Comparison of ENCODE assay signal across 26 cellular contexts in the genomic region with DNA sequence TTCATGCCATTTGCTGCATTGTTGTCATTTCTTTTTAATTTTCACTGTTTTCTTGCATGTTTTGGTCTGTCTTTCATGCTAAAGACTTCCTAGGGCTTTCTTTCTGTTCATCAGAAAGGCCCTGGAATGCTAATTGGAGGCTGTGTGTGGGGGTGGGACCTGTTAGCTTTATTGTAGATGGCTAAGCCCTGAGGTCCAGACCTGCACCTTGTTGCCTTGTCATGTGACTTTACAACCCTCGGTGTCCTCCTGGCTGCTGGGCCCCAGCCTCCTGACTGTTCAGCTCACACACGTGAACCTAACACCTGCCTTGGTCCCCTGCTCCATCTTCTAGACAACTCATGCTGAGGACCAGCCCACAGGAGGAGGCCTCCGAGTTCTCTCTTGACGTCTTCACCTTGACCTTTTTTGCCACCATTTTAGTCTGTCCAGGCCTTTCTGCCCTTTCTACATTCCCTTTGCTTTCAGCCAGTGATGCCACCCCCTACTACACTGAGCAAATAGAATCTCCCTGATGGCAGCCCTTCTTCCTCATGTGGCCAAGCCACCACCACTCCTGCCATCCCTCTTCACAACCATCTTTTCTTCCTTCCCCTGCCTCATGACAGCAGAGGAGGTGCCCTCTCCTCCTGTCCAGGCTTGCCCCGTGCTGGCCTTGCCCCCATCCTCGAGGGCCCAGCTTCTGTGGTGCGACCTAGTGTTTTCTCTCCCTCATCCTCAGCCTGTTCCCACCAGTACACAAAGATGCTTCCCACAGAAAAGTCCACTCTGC. TPM values are rescaled to one million over a fixed set of nuclear protein-coding genes. Genes with fewer than 3 reads are reported as not detected.
A peak's percentile ranks its signal among the peaks of the same experiment; 100 is the strongest.
DNase-seq lines count a peak whose midpoint lies in the region; ATAC-seq and TF ChIP-seq lines count a peak whose summit lies in the region.
"Had no signal": no experiment of that assay in that cellular context is flagged by ENCODE, and none has a peak within 500 bp of the region (broad histone marks: within the 10 kb centered on the region; RNA-seq: fewer than 3 reads in every experiment).

No MANE protein-coding gene starts in this region.

- POLR2A ChIA-PET in HEK293 (lab: Yijun Ruan, JAX), result no interaction called here

- no peaks in the 10 kb centered on the region for H3K9me3 ChIP-seq in HEK293 (ENCODE audit: control insufficient read depth, insufficient read depth, low read depth, low read length)
- H3K9me3 ChIP-seq: colonic mucosa, gastrocnemius medialis, neutrophil, upper lobe of right lung had no signal

- H3K4me3 ChIP-seq in HEK293 (ENCODE audit: low read depth, low read length), result no peak overlapping the region
- H3K4me3 ChIP-seq: colonic mucosa, gastrocnemius medialis, upper lobe of right lung had no signal

- no peaks in the 10 kb centered on the region for H3K27me3 Mint-ChIP-seq in T-helper 2 cell treated with Interferon-gamma antibody and Interleukin-4, amounts not matched to agents 5 μg/mL and 100 μg/mL, for 36 hours (ENCODE audit: low read depth)
- H3K27me3 Mint-ChIP-seq in activated T-helper 2 cell treated with anti-CD3 and anti-CD28 coated beads, Interferon-gamma antibody, Interleukin-2, Interleukin-4, amounts not matched to agents 10 μg/mL and 5 μg/mL and 100 μg/mL, durations not matched to agents 14 hours and 24 hours and 36 hours (ENCODE audit: low read depth), result no peaks in the 10 kb centered on the region
- no peaks in the 10 kb centered on the region for H3K27me3 Mint-ChIP-seq in naive B cell
- H3K27me3 Mint-ChIP-seq: activated CD4-positive, alpha-beta memory T cell treated with anti-CD3 and anti-CD28 coated beads, Interleukin-2, amount 10 ng/mL, durations not matched to agents 7 days and 5 days; activated naive CD4-positive, alpha-beta T cell treated with anti-CD3 and anti-CD28 coated beads, Interleukin-2, amount 10 ng/mL, durations not matched to agents 7 days and 5 days; progenitor cell of endocrine pancreas had no signal

- in situ Hi-C loops in G401 (cut with HindIII; ENCODE audit: low sequenced_read_pairs), result no loop called here

- H3K27ac ChIP-seq in HEK293 (ENCODE audit: extremely low read depth, low read depth, low read length), result peak overlapping the region; percentile 11; the same call in 1 of the 2 replicates
- H3K27ac ChIP-seq: 22Rv1, colonic mucosa, neutrophil, upper lobe of right lung had no signal

- DNase-seq in T-helper 2 cell treated with Interferon-gamma antibody and Interleukin-4, amounts not matched to agents 5 μg/mL and 100 μg/mL, for 36 hours (ENCODE audit: low spot score), result no peak
- DNase-seq in T-helper 2 cell, result no peak
- no peak for DNase-seq in activated T-helper 2 cell treated with anti-CD3 and anti-CD28 coated beads, Interferon-gamma antibody, Interleukin-2, Interleukin-4, amounts not matched to agents 10 μg/mL and 5 μg/mL and 100 μg/mL, durations not matched to agents 14 hours and 24 hours and 36 hours (ENCODE audit: low spot score)
- no peak for DNase-seq in naive B cell
- DNase-seq in G401 (ENCODE audit: low spot score), result no peak
- DNase-seq in NCI-H146 treated with DMSO at 0.1 percent for 48 hours (lab: John Stamatoyannopoulos, UW; ENCODE audit: unreplicated experiment), result no peak
- DNase-seq: activated CD4-positive, alpha-beta memory T cell treated with anti-CD3 and anti-CD28 coated beads, Interleukin-2, amount 10 ng/mL, durations not matched to agents 7 days and 5 days; activated naive CD4-positive, alpha-beta T cell treated with anti-CD3 and anti-CD28 coated beads, Interleukin-2, amount 10 ng/mL, durations not matched to agents 7 days and 5 days; amygdala; CD8-positive, alpha-beta T cell; colonic mucosa; DMS153; gastrocnemius medialis; GDM1; hippocampal formation; NCI-H1048; NCI-H1930; NCI-H2227 treated with DMSO at 0.1 percent for 48 hours; NCI-H774; upper lobe of right lung had no signal

- no peak for TF ChIP-seq CTCF in HEK293 (tag by site-specific recombination; IDR thresholded peaks at IDR 0.05)

- CTCF ChIA-PET in HEK293 (lab: Yijun Ruan, JAX), result interaction anchor here (1.0 to 5.1 kb wide), 2 partner anchors 8 to 14 kb away, joined by 3 to 36 read pairs; no protein-coding TSS in a partner anchor

- peak overlapping the region; percentile 34 for H3K27ac Mint-ChIP-seq in T-helper 2 cell treated with Interferon-gamma antibody and Interleukin-4, amounts not matched to agents 5 μg/mL and 100 μg/mL, for 36 hours
- peak overlapping the region; percentile 28 for H3K27ac Mint-ChIP-seq in activated T-helper 2 cell treated with anti-CD3 and anti-CD28 coated beads, Interferon-gamma antibody, Interleukin-2, Interleukin-4, amounts not matched to agents 10 μg/mL and 5 μg/mL and 100 μg/mL, durations not matched to agents 14 hours and 24 hours and 36 hours
- H3K27ac Mint-ChIP-seq in naive B cell, result peak overlapping the region in 5 of 6 donors; percentile 1 to 88 (median 35)
- H3K27ac Mint-ChIP-seq: activated CD4-positive, alpha-beta memory T cell treated with anti-CD3 and anti-CD28 coated beads, Interleukin-2, amount 10 ng/mL, durations not matched to agents 7 days and 5 days; activated naive CD4-positive, alpha-beta T cell treated with anti-CD3 and anti-CD28 coated beads, Interleukin-2, amount 10 ng/mL, durations not matched to agents 7 days and 5 days; CD8-positive, alpha-beta T cell; progenitor cell of endocrine pancreas had no signal

- no peaks in the 10 kb centered on the region for H3K4me1 Mint-ChIP-seq in T-helper 2 cell treated with Interferon-gamma antibody and Interleukin-4, amounts not matched to agents 5 μg/mL and 100 μg/mL, for 36 hours (ENCODE audit: low read depth)
- no peaks in the 10 kb centered on the region for H3K4me1 Mint-ChIP-seq in activated T-helper 2 cell treated with anti-CD3 and anti-CD28 coated beads, Interferon-gamma antibody, Interleukin-2, Interleukin-4, amounts not matched to agents 10 μg/mL and 5 μg/mL and 100 μg/mL, durations not matched to agents 14 hours and 24 hours and 36 hours (ENCODE audit: low read depth)
- peaks cover 13 to 25% (median 19%) of the 10 kb centered on the region in 3 donors for H3K4me1 Mint-ChIP-seq in naive B cell
- H3K4me1 Mint-ChIP-seq: activated CD4-positive, alpha-beta memory T cell treated with anti-CD3 and anti-CD28 coated beads, Interleukin-2, amount 10 ng/mL, durations not matched to agents 7 days and 5 days had no signal

- H3K36me3 Mint-ChIP-seq in T-helper 2 cell treated with Interferon-gamma antibody and Interleukin-4, amounts not matched to agents 5 μg/mL and 100 μg/mL, for 36 hours (ENCODE audit: low read depth), result peaks cover 5% of the 10 kb centered on the region
- peaks cover 8% of the 10 kb centered on the region for H3K36me3 Mint-ChIP-seq in activated T-helper 2 cell treated with anti-CD3 and anti-CD28 coated beads, Interferon-gamma antibody, Interleukin-2, Interleukin-4, amounts not matched to agents 10 μg/mL and 5 μg/mL and 100 μg/mL, durations not matched to agents 14 hours and 24 hours and 36 hours (ENCODE audit: low read depth)
- H3K36me3 Mint-ChIP-seq in naive B cell, result peaks cover 10 to 46% of the 10 kb centered on the region in 2 donors

- H3K4me1 ChIP-seq in HEK293 (ENCODE audit: control insufficient read depth, insufficient read depth, low read length), result peaks cover 8% of the 10 kb centered on the region; the same call in 1 of the 2 replicates
- H3K4me1 ChIP-seq: colonic mucosa had no signal

- peaks cover 22 to 90% of the 10 kb centered on the region in 2 experiments for H3K36me3 ChIP-seq in HEK293 (ENCODE audit: control insufficient read depth in 2 of 2, insufficient read depth in 1 of 2, low read length in 2 of 2)
- H3K36me3 ChIP-seq: neutrophil had no signal

- no peak overlapping the region for H3K4me3 Mint-ChIP-seq in T-helper 2 cell treated with Interferon-gamma antibody and Interleukin-4, amounts not matched to agents 5 μg/mL and 100 μg/mL, for 36 hours
- no peak overlapping the region for H3K4me3 Mint-ChIP-seq in activated T-helper 2 cell treated with anti-CD3 and anti-CD28 coated beads, Interferon-gamma antibody, Interleukin-2, Interleukin-4, amounts not matched to agents 10 μg/mL and 5 μg/mL and 100 μg/mL, durations not matched to agents 14 hours and 24 hours and 36 hours (ENCODE audit: low read depth)
- H3K4me3 Mint-ChIP-seq in naive B cell, result no peak overlapping the region
- H3K4me3 Mint-ChIP-seq: activated CD4-positive, alpha-beta memory T cell treated with anti-CD3 and anti-CD28 coated beads, Interleukin-2, amount 10 ng/mL, durations not matched to agents 7 days and 5 days; activated naive CD4-positive, alpha-beta T cell treated with anti-CD3 and anti-CD28 coated beads, Interleukin-2, amount 10 ng/mL, durations not matched to agents 7 days and 5 days; CD8-positive, alpha-beta T cell had no signal

- intact Hi-C loops in activated T-helper 2 cell treated with anti-CD3 and anti-CD28 coated beads, Interferon-gamma antibody, Interleukin-2, Interleukin-4, amounts not matched to agents 10 μg/mL and 5 μg/mL and 100 μg/mL, durations not matched to agents 14 hours and 24 hours and 36 hours (cut with micrococcal nuclease), result no loop called here

- no peaks in the 10 kb centered on the region for H3K9me3 Mint-ChIP-seq in T-helper 2 cell treated with Interferon-gamma antibody and Interleukin-4, amounts not matched to agents 5 μg/mL and 100 μg/mL, for 36 hours
- H3K9me3 Mint-ChIP-seq in activated T-helper 2 cell treated with anti-CD3 and anti-CD28 coated beads, Interferon-gamma antibody, Interleukin-2, Interleukin-4, amounts not matched to agents 10 μg/mL and 5 μg/mL and 100 μg/mL, durations not matched to agents 14 hours and 24 hours and 36 hours, result no peaks in the 10 kb centered on the region
- H3K9me3 Mint-ChIP-seq in naive B cell, result no peaks in the 10 kb centered on the region
- H3K9me3 Mint-ChIP-seq: activated CD4-positive, alpha-beta memory T cell treated with anti-CD3 and anti-CD28 coated beads, Interleukin-2, amount 10 ng/mL, durations not matched to agents 7 days and 5 days; activated naive CD4-positive, alpha-beta T cell treated with anti-CD3 and anti-CD28 coated beads, Interleukin-2, amount 10 ng/mL, durations not matched to agents 7 days and 5 days; CD8-positive, alpha-beta T cell had no signal

- ATAC-seq in naive B cell (ENCODE audit: low read depth in 2 of 2), result no peak
- no peak for ATAC-seq in GM19455 (IDR thresholded peaks at IDR 0.05; ENCODE audit: unreplicated experiment)
- ATAC-seq: CD8-positive, alpha-beta T cell; gastrocnemius medialis; SK-N-SH treated with all-trans-retinoic acid at 6 μM for 48 hours; upper lobe of right lung had no signal

TF ChIP-seq in HEK293, 187 proteins besides CTCF, POLR2A, EP300 and RAD21 (continues in another document):
- TF ChIP-seq SCRT2 (tag by site-specific recombination; IDR thresholded peaks at IDR 0.05) (peak; percentile 37; the same call in 1 of the 2 replicates), ZNF2 (tag by site-specific recombination; IDR thresholded peaks at IDR 0.05) (no peak)

RNA-seq across cellular contexts. Expression of gene GPI, which starts 41.4 kb away (rescaled TPM):
- 622 and 630 TPM in 2 replicates for total RNA-seq in activated T-helper 2 cell treated with anti-CD3 and anti-CD28 coated beads, Interferon-gamma antibody, Interleukin-2, Interleukin-4, amounts not matched to agents 10 μg/mL and 5 μg/mL and 100 μg/mL, durations not matched to agents 14 hours and 24 hours and 36 hours
- polyA plus RNA-seq in naive B cell (ENCODE audit: low read depth in 6 of 6), result 100 to 1,000 TPM in 5 of 6 donors, 10 to 100 TPM in 1; 98.5 to 118 (median 111) TPM
- 216 TPM in 2 replicates for total RNA-seq in G401 (2014; rRNA removed; shearing (Covaris generic))
